ENCODE assay signal across 8 cellular contexts in genomic region chr3:129398803-129399144, GRCh38. TPM values are rescaled to one million over a fixed set of nuclear protein-coding genes. Genes with fewer than 3 reads are reported as not detected.
DNase-seq lines count a peak whose midpoint lies in the region; ATAC-seq and TF ChIP-seq lines count a peak whose summit lies in the region.

No MANE protein-coding gene starts in this region.

- H3K9me3 Mint-ChIP-seq in IgD-negative memory B cell, result no peaks in the 10 kb centered on the region
- no peaks in the 10 kb centered on the region for H3K9me3 Mint-ChIP-seq in activated naive CD4-positive, alpha-beta T cell treated with anti-CD3 and anti-CD28 coated beads, Interleukin-2, amount 50 U/mL, for 24 hours

- H3K27ac ChIP-seq in right atrium auricular region, result peak overlapping the region; percentile 91 to 93

- H3K4me1 ChIP-seq in right atrium auricular region, result peaks cover 0 to 35% of the 10 kb centered on the region in 2 donors

- H3K27me3 ChIP-seq in right atrium auricular region, result no peaks in the 10 kb centered on the region

- TF ChIP-seq CTCF in right atrium auricular region (IDR thresholded peaks at IDR 0.05), result no peak

- H3K27ac Mint-ChIP-seq in IgD-negative memory B cell, result peak overlapping the region; percentile 89 to 99 (median 97)
- H3K27ac Mint-ChIP-seq in activated naive CD4-positive, alpha-beta T cell treated with anti-CD3 and anti-CD28 coated beads, Interleukin-2, amount 50 U/mL, for 24 hours, result peak overlapping the region; percentile 99

- H3K9me3 ChIP-seq in right atrium auricular region, result no peaks in the 10 kb centered on the region

- peaks cover 3% of the 10 kb centered on the region for H3K36me3 Mint-ChIP-seq in IgD-negative memory B cell
- peaks cover 2% of the 10 kb centered on the region for H3K36me3 Mint-ChIP-seq in activated naive CD4-positive, alpha-beta T cell treated with anti-CD3 and anti-CD28 coated beads, Interleukin-2, amount 50 U/mL, for 24 hours

- DNase-seq in activated CD4-positive, CD25-positive, alpha-beta regulatory T cell (lab: John Stamatoyannopoulos, UW), result no peak
- DNase-seq in right atrium auricular region (ENCODE audit: low spot score), result no peak
- DNase-seq in skeletal muscle cell (ENCODE audit: low read depth), result no peak
- no peak for DNase-seq in NCI-H774 (lab: John Stamatoyannopoulos, UW)

- H3K27me3 Mint-ChIP-seq in IgD-negative memory B cell, result no peaks in the 10 kb centered on the region
- H3K27me3 Mint-ChIP-seq in activated naive CD4-positive, alpha-beta T cell treated with anti-CD3 and anti-CD28 coated beads, Interleukin-2, amount 50 U/mL, for 24 hours, result no peaks in the 10 kb centered on the region

- peak overlapping the region; percentile 91 to 99 (median 94) for H3K4me3 Mint-ChIP-seq in IgD-negative memory B cell
- H3K4me3 Mint-ChIP-seq in activated naive CD4-positive, alpha-beta T cell treated with anti-CD3 and anti-CD28 coated beads, Interleukin-2, amount 50 U/mL, for 24 hours, result peak overlapping the region; percentile 98

- ATAC-seq in activated CD4-positive, CD25-positive, alpha-beta regulatory T cell treated with anti-CD3 and anti-CD28 coated beads, Interleukin-2, amount 50 U/mL, for 24 hours, result peak; percentile 14 to 30
- no peak for ATAC-seq in GM21447 (IDR thresholded peaks at IDR 0.05; ENCODE audit: unreplicated experiment)

- H3K36me3 ChIP-seq in right atrium auricular region, result peaks cover under 1% of the 10 kb centered on the region

- H3K4me1 Mint-ChIP-seq in IgD-negative memory B cell, result peaks cover 23 to 32% (median 30%) of the 10 kb centered on the region in 3 donors
- peaks cover 32% of the 10 kb centered on the region for H3K4me1 Mint-ChIP-seq in activated naive CD4-positive, alpha-beta T cell treated with anti-CD3 and anti-CD28 coated beads, Interleukin-2, amount 50 U/mL, for 24 hours

- H3K4me3 ChIP-seq in right atrium auricular region (peak overlapping the region; percentile 76 to 95), skeletal muscle cell (ENCODE audit: low read depth, low read length) (peak overlapping the region; percentile 78)

RNA-seq across cellular contexts. Expression of gene EFCAB12, which starts 29.7 kb away (rescaled TPM):
- polyA plus RNA-seq in IgD-negative memory B cell, result 0.71 TPM
- under 1 TPM in 1 of 2 donors, not detected in 1; 0.28 TPM for total RNA-seq in right atrium auricular region

RNA-seq across cellular contexts. Expression of gene MBD4, which starts 41.0 kb away (rescaled TPM):
- 123 TPM for polyA plus RNA-seq in IgD-negative memory B cell
- total RNA-seq in right atrium auricular region, result 10 to 100 TPM; 17.8 to 26.4 TPM

RNA-seq across cellular contexts. Expression of gene IFT122, which starts 41.2 kb away (rescaled TPM):
- 4.5 TPM for polyA plus RNA-seq in IgD-negative memory B cell
- 10 to 100 TPM; 18.5 to 36.9 TPM for total RNA-seq in right atrium auricular region
